In the genomic region with DNA sequence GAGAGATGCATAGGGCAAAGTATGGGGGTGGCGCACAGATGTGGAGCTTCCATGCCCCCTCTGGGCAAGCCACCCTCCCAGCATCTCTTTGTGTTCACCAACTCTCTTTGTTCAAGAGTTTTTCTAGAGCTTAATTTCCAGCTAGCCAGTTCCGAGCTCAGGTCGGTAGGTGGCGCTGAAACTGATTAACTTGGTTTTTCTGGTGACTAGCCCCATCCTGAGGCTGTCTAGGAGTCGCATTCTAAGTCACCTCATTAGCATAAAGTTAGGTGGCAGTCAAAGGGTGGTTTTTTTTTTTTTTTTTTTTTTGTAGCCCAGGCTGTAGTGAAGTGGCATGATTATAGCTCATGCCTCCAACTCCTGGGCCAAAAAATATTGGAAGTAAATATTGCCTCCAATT, we compare ENCODE assay signal across 9 cellular contexts.
DNase-seq lines count a peak whose midpoint lies in the region; ATAC-seq, FAIRE-seq and TF ChIP-seq lines count a peak whose summit lies in the region.
"Had no signal": no experiment of that assay in that cellular context is flagged by ENCODE, and none has a peak within 500 bp of the region (broad histone marks: within the 10 kb centered on the region; RNA-seq: fewer than 3 reads in every experiment).

No MANE protein-coding gene starts in this region.

- H3K4me3 Mint-ChIP-seq in naive thymus-derived CD8-positive, alpha-beta T cell = no peak overlapping the region
- H3K4me3 Mint-ChIP-seq: T-helper 1 cell treated with Interleukin-12 subunit alpha and Interleukin-12 subunit beta and Interleukin-4 antibody, amounts not matched to agents 30 μg/mL and 1 μg/mL, for 36 hours had no signal

- POLR2A ChIA-PET in K562 (lab: Yijun Ruan, JAX) = no interaction called here
- POLR2A ChIA-PET in naive thymus-derived CD8-positive, alpha-beta T cell (lab: Charles Lee) = no interaction called here

- H3K4me2 ChIP-seq in DND-41 (ENCODE audit: insufficient read depth, low read length) (no peak overlapping the region), MM.1S (ENCODE audit: low read depth, low read length) (no peak overlapping the region), K562 (ENCODE audit: insufficient read depth, low read length) (no peak overlapping the region)

- H3K9ac ChIP-seq in DND-41 (ENCODE audit: low read depth, low read length) (no peak overlapping the region), MM.1S (ENCODE audit: low read length) (no peak overlapping the region), K562 (ENCODE audit: insufficient read depth in 1 of 2, low read depth in 2 of 2, low read length in 2 of 2) (no peak overlapping the region)

- FAIRE-seq in K562 (lab: Jason Lieb, UNC) = peak; percentile 35

- no peaks in the 10 kb centered on the region for H3K9me1 ChIP-seq in K562 (ENCODE audit: control insufficient read depth, insufficient read depth, low read length)

- peaks cover 0 to 3% (median 0%) of the 10 kb centered on the region in 9 donors for H3K9me3 Mint-ChIP-seq in naive thymus-derived CD8-positive, alpha-beta T cell

- H3K9me2 ChIP-seq in MM.1S (replicated peaks; ENCODE audit: insufficient read depth, low read length) = no peaks in the 10 kb centered on the region

- in situ Hi-C loops in K562 (cut with MboI) = no loop called here

- no peaks in the 10 kb centered on the region for H3K36me3 ChIP-seq in DND-41 (ENCODE audit: insufficient read depth, low read length)
- H3K36me3 ChIP-seq in MM.1S (replicated peaks; ENCODE audit: insufficient read depth, low read length) = no peaks in the 10 kb centered on the region
- no peaks in the 10 kb centered on the region for H3K36me3 ChIP-seq in K562 (ENCODE audit: control insufficient read depth, insufficient read depth, low read length)

- 0 out of 2 replicates have a peak, but pooled peaks cover 6% of the 10 kb centered on the region for H3F3A ChIP-seq in MM.1S (ENCODE audit: insufficient read depth, low read length)

- no peaks in the 10 kb centered on the region for H3K36me3 Mint-ChIP-seq in naive thymus-derived CD8-positive, alpha-beta T cell

- no peaks in the 10 kb centered on the region for H3K27me3 ChIP-seq in DND-41 (ENCODE audit: insufficient read depth, low read length, poor library complexity)
- no peaks in the 10 kb centered on the region for H3K27me3 ChIP-seq in MM.1S (replicated peaks; ENCODE audit: insufficient read depth, low read length)
- H3K27me3 ChIP-seq in K562 (ENCODE audit: control insufficient read depth in 2 of 2, insufficient read depth in 2 of 2, low read length in 2 of 2) = peaks cover 0 to 16% of the 10 kb centered on the region in 2 experiments; a peak in 2 of 5 replicates

- CTCF ChIA-PET in K562 (lab: Yijun Ruan, JAX; ENCODE audit: low intra/inter-chr PET ratio) = interaction anchor here (1.1 kb wide), 1 partner anchor 324 kb away, joined by 3 read pairs; no protein-coding TSS in a partner anchor

- intact Hi-C loops in K562 (cut with micrococcal nuclease) = no loop called here

- TF ChIP-seq RAD21 in K562 (CRISPR knock-in tag; conservative IDR thresholded peaks at IDR 0.05 in 1 of 2, IDR thresholded peaks at IDR 0.05 in 1 of 2) = peak in 1 of 2 experiments; percentile 51; a peak in 1 of 4 replicates

- H3K27ac ChIP-seq in DND-41 (ENCODE audit: low read length) (no peak overlapping the region), MM.1S (ENCODE audit: low read length) (no peak overlapping the region), K562 (ENCODE audit: extremely low read depth, low read depth, low read length) (no peak overlapping the region)

- no peak overlapping the region for H3K27ac Mint-ChIP-seq in naive thymus-derived CD8-positive, alpha-beta T cell
- H3K27ac Mint-ChIP-seq: T-helper 1 cell treated with Interleukin-12 subunit alpha and Interleukin-12 subunit beta and Interleukin-4 antibody, amounts not matched to agents 30 μg/mL and 1 μg/mL, for 36 hours had no signal

- BruUV-seq in K562 (replicated peaks; lab: Mats Ljungman, UMichigan) = no TSS peak

- no peaks in the 10 kb centered on the region for H4K20me1 ChIP-seq in DND-41 (ENCODE audit: insufficient read depth, low read length)
- H4K20me1 ChIP-seq in MM.1S (ENCODE audit: insufficient read depth, low read length) = no peaks in the 10 kb centered on the region
- no peaks in the 10 kb centered on the region for H4K20me1 ChIP-seq in K562 (replicated peaks; ENCODE audit: control insufficient read depth, insufficient read depth, low read length)

- no peak for TF ChIP-seq EP300 in K562 (IDR thresholded peaks at IDR 0.05; ENCODE audit: low read length)

- H2AFZ ChIP-seq in DND-41 (ENCODE audit: low read depth, low read length) = no peak overlapping the region
- H2AFZ ChIP-seq in MM.1S (ENCODE audit: low read length) = no peak overlapping the region
- H2AFZ ChIP-seq in K562 (ENCODE audit: low read depth, low read length) = no peak overlapping the region

- peaks cover 4 to 21% (median 10%) of the 10 kb centered on the region in 5 donors for H3K27me3 Mint-ChIP-seq in naive thymus-derived CD8-positive, alpha-beta T cell

- H3K4me1 ChIP-seq in DND-41 (ENCODE audit: insufficient read depth, low read length) (no peaks in the 10 kb centered on the region), MM.1S (ENCODE audit: low read length) (peaks cover 30% of the 10 kb centered on the region), K562 (replicated peaks in 1 of 2; ENCODE audit: control insufficient read depth in 2 of 2, insufficient read depth in 2 of 2, low read length in 2 of 2) (no peaks in the 10 kb centered on the region)

- TF ChIP-seq CTCF in DND-41 (IDR thresholded peaks at IDR 0.05; ENCODE audit: borderline replicate concordance, extremely low read depth, low read length, poor library complexity, severe bottlenecking) (peak; percentile 20), GM20000 (IDR thresholded peaks at IDR 0.05; ENCODE audit: extremely low read depth, missing control alignments) (peak; percentile 61), MM.1S (IDR thresholded peaks at IDR 0.05; ENCODE audit: low read length) (peak; percentile 50), K562 (IDR thresholded peaks at IDR 0.05 in 2 of 3, conservative IDR thresholded peaks at IDR 0.05 in 1 of 3; ENCODE audit: insufficient read depth in 2 of 3, low read depth in 1 of 3, low read length in 3 of 3) (peak; percentile 66 to 98 (median 89))

- peaks cover 0 to 2% (median 0%) of the 10 kb centered on the region in 4 donors for H3K4me1 Mint-ChIP-seq in naive thymus-derived CD8-positive, alpha-beta T cell

- no peaks in the 10 kb centered on the region for H3K9me3 ChIP-seq in DND-41 (ENCODE audit: insufficient read depth, low read length, severe bottlenecking)
- H3K9me3 ChIP-seq in MM.1S (replicated peaks; ENCODE audit: insufficient read depth, low read length) = no peaks in the 10 kb centered on the region
- no peaks in the 10 kb centered on the region for H3K9me3 ChIP-seq in K562 (replicated peaks; ENCODE audit: control insufficient read depth, insufficient read depth, low read depth, low read length)

- 4% methylated on average over 4 of the region's 5 CpGs for WGBS in K562 (ENCODE audit: insufficient coverage, low coverage, missing lambda C conversion rate)

- TF ChIP-seq POLR2A in K562 (conservative IDR thresholded peaks at IDR 0.05) = no peak

- DNase-seq in DND-41 (peak; percentile 10), GM20000 (ENCODE audit: low spot score) (peak; percentile 27), MM.1S (peak; percentile 37), K562 (ENCODE audit: extremely low read depth in 1 of 4, low spot score in 3 of 4) (peak; percentile 23 to 57 (median 44)), renal cortical epithelial cell (ENCODE audit: low read depth) (peak; percentile 26), GM19238 (ENCODE audit: insufficient read length, low spot score) (no peak), hypothalamus (lab: John Stamatoyannopoulos, UW) (no peak)
- no peak for DNase-seq in naive thymus-derived CD8-positive, alpha-beta T cell

- no peak overlapping the region for H3K4me3 ChIP-seq in DND-41 (ENCODE audit: low read depth in 1 of 2, low read length in 2 of 2)
- H3K4me3 ChIP-seq in MM.1S (ENCODE audit: low read length) = no peak overlapping the region
- no peak overlapping the region for H3K4me3 ChIP-seq in K562

- ATAC-seq in DND-41 (ENCODE audit: insufficient read depth, low read depth) (no peak), K562 (peak; percentile 84)
- no peak for ATAC-seq in naive thymus-derived CD8-positive, alpha-beta T cell

- no peaks in the 10 kb centered on the region for H3K79me2 ChIP-seq in DND-41 (ENCODE audit: insufficient read depth, low read length)
- H3K79me2 ChIP-seq in MM.1S (ENCODE audit: low read length) = no peaks in the 10 kb centered on the region
- no peaks in the 10 kb centered on the region for H3K79me2 ChIP-seq in K562 (ENCODE audit: control insufficient read depth, insufficient read depth, low read length)

TF ChIP-seq in K562, 482 proteins besides CTCF, POLR2A, EP300 and RAD21:
- TF ChIP-seq, protein P1, sequence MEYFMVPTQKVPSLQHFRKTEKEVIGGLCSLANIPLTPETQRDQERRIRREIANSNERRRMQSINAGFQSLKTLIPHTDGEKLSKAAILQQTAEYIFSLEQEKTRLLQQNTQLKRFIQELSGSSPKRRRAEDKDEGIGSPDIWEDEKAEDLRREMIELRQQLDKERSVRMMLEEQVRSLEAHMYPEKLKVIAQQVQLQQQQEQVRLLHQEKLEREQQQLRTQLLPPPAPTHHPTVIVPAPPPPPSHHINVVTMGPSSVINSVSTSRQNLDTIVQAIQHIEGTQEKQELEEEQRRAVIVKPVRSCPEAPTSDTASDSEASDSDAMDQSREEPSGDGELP (CRISPR knock-in tag; IDR thresholded peaks at IDR 0.05; ENCODE audit: borderline replicate concordance) = no peak
- TF ChIP-seq FUS (optimal IDR thresholded peaks at IDR 0.05; ENCODE audit: low read depth, low read length) (no peak), ZNF121 (CRISPR knock-in tag; conservative IDR thresholded peaks at IDR 0.05) (no peak), ZNF384 (IDR thresholded peaks at IDR 0.05; ENCODE audit: low read depth, low read length) (peak; percentile 50; the same call in 1 of the 2 replicates)

Comparison
In these comparisons a context has a peak if more than half of its experiments do, and no peak if none do; other contexts are left out.
1. DNase-seq: peak in DND-41 (single experiment), GM20000 (single experiment), MM.1S (single experiment), K562 (4 of 4) and renal cortical epithelial cell (single experiment); none in GM19238 (single experiment), naive thymus-derived CD8-positive, alpha-beta T cell (0 of 10) and hypothalamus (0 of 51).
2. CTCF ChIP-seq: peak in every context shown above with its lines; median percentile 89 in K562; 61 in GM20000; 50 in MM.1S; 20 in DND-41.